In the genomic region with DNA sequence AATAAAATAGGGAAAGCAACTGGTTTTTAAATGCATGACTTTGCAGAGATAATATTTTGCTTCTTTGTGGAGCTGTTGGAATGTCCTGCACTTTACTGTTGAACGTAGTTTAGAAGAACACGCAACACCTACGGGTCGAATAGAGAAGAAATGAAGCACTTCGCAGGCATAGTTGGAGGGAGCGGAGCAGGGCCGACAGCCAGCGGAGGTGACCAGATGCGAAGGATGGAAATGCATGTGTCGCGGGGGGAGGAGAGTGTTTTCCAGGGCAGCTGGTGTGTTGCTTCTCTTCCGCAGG, we compare ENCODE assay signal across 8 cellular contexts. TPM values are rescaled to one million over a fixed set of nuclear protein-coding genes. Genes with fewer than 3 reads are reported as not detected.
DNase-seq lines count a peak whose midpoint lies in the region; ATAC-seq and TF ChIP-seq lines count a peak whose summit lies in the region.

No MANE protein-coding gene starts in this region.

- H3K4me3 Mint-ChIP-seq in Caco-2 (ENCODE audit: unreplicated experiment): peak overlapping the region; percentile 93
- peak overlapping the region; percentile 92 to 99 for H3K4me3 Mint-ChIP-seq in activated T-cell treated with anti-CD3 and anti-CD28 coated beads, Interleukin-2, amount 50 U/mL, for 72 hours

- peak overlapping the region; percentile 90 for H3K4me2 ChIP-seq in Loucy (ENCODE audit: low read depth, low read length, poor library complexity, severe bottlenecking)

- CTCF ChIA-PET in Caco-2 (lab: Charles Lee): interaction anchor here (0.7 to 2.2 kb wide), 9 partner anchors 15 to 190 kb away, joined by 3 to 32 read pairs (median 4); a partner anchor contains a TSS

- no peak for ATAC-seq in activated T-cell treated with anti-CD3 and anti-CD28 coated beads, Interleukin-2, amount 50 U/mL, for 72 hours (replicated peaks in 1 of 2)
- ATAC-seq in sciatic nerve: no peak
- ATAC-seq in HG03565 (IDR thresholded peaks at IDR 0.05; ENCODE audit: unreplicated experiment): no peak

- H3K9me2 ChIP-seq in Loucy (replicated peaks; ENCODE audit: low read depth, low read length): no peaks in the 10 kb centered on the region

- peaks cover 54% of the 10 kb centered on the region for H3K79me2 ChIP-seq in Loucy (ENCODE audit: insufficient read depth, low read length)

- H3K4me3 ChIP-seq in Caco-2 (ENCODE audit: low read depth, low read length) (peak overlapping the region; percentile 65), Loucy (ENCODE audit: low read length, poor library complexity, severe bottlenecking) (peak overlapping the region; percentile 87), right atrium auricular region (peak overlapping the region; percentile 77 to 94)

- peak overlapping the region; percentile 86 for H3K9ac ChIP-seq in Loucy (ENCODE audit: low read depth, low read length, poor library complexity, severe bottlenecking)

- H3K9me3 ChIP-seq in Caco-2: no peaks in the 10 kb centered on the region
- H3K9me3 ChIP-seq in Loucy (ENCODE audit: insufficient read depth, low read depth, low read length): no peaks in the 10 kb centered on the region
- H3K9me3 ChIP-seq in right atrium auricular region: no peaks in the 10 kb centered on the region

- H2AFZ ChIP-seq in Loucy (ENCODE audit: low read length): no peak overlapping the region

- POLR2A ChIA-PET in Caco-2 (lab: Charles Lee): interaction anchor here (0.6 to 3.0 kb wide), 14 partner anchors 29 to 760 kb away, joined by 3 to 82 read pairs (median 5); a partner anchor contains a TSS

- H3K4me1 ChIP-seq in Caco-2 (peaks cover 27% of the 10 kb centered on the region), Loucy (ENCODE audit: insufficient read depth, low read length, poor library complexity, severe bottlenecking) (peaks cover 43% of the 10 kb centered on the region), right atrium auricular region (peaks cover 0 to 44% of the 10 kb centered on the region in 2 donors)

- no TSS peak for BruUV-seq in Caco-2 (replicated peaks; lab: Mats Ljungman, UMichigan)

- peak overlapping the region; percentile 95 for H3K27ac Mint-ChIP-seq in Caco-2 (ENCODE audit: unreplicated experiment)
- H3K27ac Mint-ChIP-seq in activated T-cell treated with anti-CD3 and anti-CD28 coated beads, Interleukin-2, amount 50 U/mL, for 72 hours: peak overlapping the region; percentile 99

- H3K36me3 ChIP-seq in Caco-2 (ENCODE audit: control insufficient read depth, insufficient read depth, low read length) (peaks cover 2% of the 10 kb centered on the region), Loucy (ENCODE audit: insufficient read depth, low read length) (peaks cover 8% of the 10 kb centered on the region; the same call in 1 of the 2 replicates), right atrium auricular region (peaks cover 3% of the 10 kb centered on the region)

- no peaks in the 10 kb centered on the region for H3F3A ChIP-seq in Loucy (ENCODE audit: low read depth)

- H4K20me1 ChIP-seq in Loucy (ENCODE audit: insufficient read depth, low read length, poor library complexity, severe bottlenecking): peaks cover 53% of the 10 kb centered on the region

- H3K27ac ChIP-seq in right atrium auricular region: peak overlapping the region; percentile 92 to 97

- H3K27me3 ChIP-seq in Caco-2 (replicated peaks; ENCODE audit: control insufficient read depth, insufficient read depth, low read length) (no peaks in the 10 kb centered on the region), Loucy (ENCODE audit: insufficient read depth, low read length, poor library complexity, severe bottlenecking) (no peaks in the 10 kb centered on the region), right atrium auricular region (no peaks in the 10 kb centered on the region)

- DNase-seq in Caco-2 (no peak), right atrium auricular region (ENCODE audit: low spot score) (no peak), sciatic nerve (ENCODE audit: low spot score) (peak; percentile 41), H4 (ENCODE audit: low spot score) (no peak), foreskin melanocyte (no peak)
- DNase-seq in activated T-cell treated with anti-CD3 and anti-CD28 coated beads, Interleukin-2, amount 50 U/mL, for 72 hours: peak; percentile 23 to 34

- peaks cover 53% of the 10 kb centered on the region for H3K36me3 Mint-ChIP-seq in Caco-2 (ENCODE audit: insufficient read depth, unreplicated experiment)
- peaks cover 10 to 27% of the 10 kb centered on the region in 2 donors for H3K36me3 Mint-ChIP-seq in activated T-cell treated with anti-CD3 and anti-CD28 coated beads, Interleukin-2, amount 50 U/mL, for 72 hours (ENCODE audit: insufficient read depth in 2 of 2)

- TF ChIP-seq CTCF in Caco-2 (IDR thresholded peaks at IDR 0.05; ENCODE audit: insufficient read depth in 1 of 2, low read depth in 1 of 2, low read length in 1 of 2, severe bottlenecking in 1 of 2, unreplicated experiment in 1 of 2) (no peak), Loucy (conservative IDR thresholded peaks at IDR 0.05; ENCODE audit: low read length) (no peak), right atrium auricular region (IDR thresholded peaks at IDR 0.05) (no peak)

- peaks cover 26% of the 10 kb centered on the region for H3K4me1 Mint-ChIP-seq in Caco-2 (ENCODE audit: low read depth, unreplicated experiment)
- peaks cover 56% of the 10 kb centered on the region for H3K4me1 Mint-ChIP-seq in activated T-cell treated with anti-CD3 and anti-CD28 coated beads, Interleukin-2, amount 50 U/mL, for 72 hours (ENCODE audit: low read depth)

- no peaks in the 10 kb centered on the region for H3K27me3 Mint-ChIP-seq in Caco-2 (ENCODE audit: insufficient read depth, unreplicated experiment)
- H3K27me3 Mint-ChIP-seq in activated T-cell treated with anti-CD3 and anti-CD28 coated beads, Interleukin-2, amount 50 U/mL, for 72 hours (ENCODE audit: low read depth): no peaks in the 10 kb centered on the region

- H3K9me3 Mint-ChIP-seq in Caco-2 (ENCODE audit: unreplicated experiment): no peaks in the 10 kb centered on the region
- no peaks in the 10 kb centered on the region for H3K9me3 Mint-ChIP-seq in activated T-cell treated with anti-CD3 and anti-CD28 coated beads, Interleukin-2, amount 50 U/mL, for 72 hours

- intact Hi-C loops in Caco-2 (cut with micrococcal nuclease; ENCODE audit: unreplicated experiment) (loop anchor here (1.0 kb wide), 2 partner anchors 8 to 72 kb away; a partner anchor contains a TSS), sciatic nerve (cut with DNase I) (no loop called here)

RNA-seq across cellular contexts. Expression of a gene that starts 0.8 kb away (rescaled TPM):
- 74.9 and 79.4 TPM in 2 replicates for total RNA-seq in Caco-2 (2022)
- total RNA-seq in activated T-cell treated with anti-CD3 and anti-CD28 coated beads, Interleukin-2, amount 50 U/mL, for 72 hours: 10 to 100 TPM; 50.8 to 52.1 TPM
- 10 to 100 TPM; 12.9 to 15.2 TPM for total RNA-seq in right atrium auricular region
- total RNA-seq in sciatic nerve: 21.2 TPM
- 36.4 and 38.3 TPM in 2 replicates for total RNA-seq in H4 (2014; rRNA removed; shearing (Covaris generic))

Comparison
In these comparisons a context has a peak if more than half of its experiments do, and no peak if none do; other contexts are left out.
1. DNase-seq: peak in activated T-cell treated with anti-CD3 and anti-CD28 coated beads, Interleukin-2, amount 50 U/mL, for 72 hours (2 of 2) and sciatic nerve (single experiment); none in Caco-2 (0 of 2), right atrium auricular region (single experiment), H4 (single experiment) and foreskin melanocyte (single experiment).
2. Peak in every context shown above with its lines, with median percentiles within 50 percentile points of each other: H3K4me3 ChIP-seq.